1 cellular context compared by ENCODE assay signal in the genomic region with DNA sequence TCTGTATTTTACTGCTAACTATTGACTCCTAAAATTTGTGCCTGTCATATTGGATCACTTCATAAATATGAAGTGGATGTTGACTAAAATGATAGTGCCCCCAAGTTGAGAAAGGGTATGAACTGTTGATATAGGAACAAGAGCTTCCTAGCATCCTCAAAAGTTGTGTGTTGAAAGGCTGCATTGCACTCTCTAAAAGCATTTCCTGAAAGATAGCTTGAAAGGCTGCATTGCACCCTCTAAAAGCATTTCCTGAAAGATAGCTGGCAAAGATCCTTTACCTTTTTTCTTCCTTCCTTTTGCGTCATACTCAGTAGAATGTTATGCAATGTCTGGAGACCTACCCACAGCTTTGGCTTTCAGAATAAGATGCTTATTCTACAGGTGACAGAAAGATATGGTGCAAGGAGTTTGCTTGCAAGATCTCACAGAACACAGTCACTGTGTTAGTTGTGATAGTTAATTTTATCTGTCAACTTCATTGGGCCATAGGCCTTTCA.
A peak's percentile ranks its signal among the peaks of the same experiment; 100 is the strongest.
TF ChIP-seq lines count a peak whose summit lies in the region.

No MANE protein-coding gene starts in this region.

TF ChIP-seq in K562, 482 proteins besides CTCF, POLR2A, EP300 and RAD21:
- TF ChIP-seq HEY1 (CRISPR knock-in tag; IDR thresholded peaks at IDR 0.05; ENCODE audit: borderline replicate concordance): no peak
- TF ChIP-seq, protein P1, sequence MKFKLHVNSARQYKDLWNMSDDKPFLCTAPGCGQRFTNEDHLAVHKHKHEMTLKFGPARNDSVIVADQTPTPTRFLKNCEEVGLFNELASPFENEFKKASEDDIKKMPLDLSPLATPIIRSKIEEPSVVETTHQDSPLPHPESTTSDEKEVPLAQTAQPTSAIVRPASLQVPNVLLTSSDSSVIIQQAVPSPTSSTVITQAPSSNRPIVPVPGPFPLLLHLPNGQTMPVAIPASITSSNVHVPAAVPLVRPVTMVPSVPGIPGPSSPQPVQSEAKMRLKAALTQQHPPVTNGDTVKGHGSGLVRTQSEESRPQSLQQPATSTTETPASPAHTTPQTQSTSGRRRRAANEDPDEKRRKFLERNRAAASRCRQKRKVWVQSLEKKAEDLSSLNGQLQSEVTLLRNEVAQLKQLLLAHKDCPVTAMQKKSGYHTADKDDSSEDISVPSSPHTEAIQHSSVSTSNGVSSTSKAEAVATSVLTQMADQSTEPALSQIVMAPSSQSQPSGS (CRISPR knock-in tag; IDR thresholded peaks at IDR 0.05): no peak
- TF ChIP-seq CEBPB (tag; IDR thresholded peaks at IDR 0.05): 0 out of 2 replicates have a peak, but pooled peaks have one; percentile 15
